In the genomic region with DNA sequence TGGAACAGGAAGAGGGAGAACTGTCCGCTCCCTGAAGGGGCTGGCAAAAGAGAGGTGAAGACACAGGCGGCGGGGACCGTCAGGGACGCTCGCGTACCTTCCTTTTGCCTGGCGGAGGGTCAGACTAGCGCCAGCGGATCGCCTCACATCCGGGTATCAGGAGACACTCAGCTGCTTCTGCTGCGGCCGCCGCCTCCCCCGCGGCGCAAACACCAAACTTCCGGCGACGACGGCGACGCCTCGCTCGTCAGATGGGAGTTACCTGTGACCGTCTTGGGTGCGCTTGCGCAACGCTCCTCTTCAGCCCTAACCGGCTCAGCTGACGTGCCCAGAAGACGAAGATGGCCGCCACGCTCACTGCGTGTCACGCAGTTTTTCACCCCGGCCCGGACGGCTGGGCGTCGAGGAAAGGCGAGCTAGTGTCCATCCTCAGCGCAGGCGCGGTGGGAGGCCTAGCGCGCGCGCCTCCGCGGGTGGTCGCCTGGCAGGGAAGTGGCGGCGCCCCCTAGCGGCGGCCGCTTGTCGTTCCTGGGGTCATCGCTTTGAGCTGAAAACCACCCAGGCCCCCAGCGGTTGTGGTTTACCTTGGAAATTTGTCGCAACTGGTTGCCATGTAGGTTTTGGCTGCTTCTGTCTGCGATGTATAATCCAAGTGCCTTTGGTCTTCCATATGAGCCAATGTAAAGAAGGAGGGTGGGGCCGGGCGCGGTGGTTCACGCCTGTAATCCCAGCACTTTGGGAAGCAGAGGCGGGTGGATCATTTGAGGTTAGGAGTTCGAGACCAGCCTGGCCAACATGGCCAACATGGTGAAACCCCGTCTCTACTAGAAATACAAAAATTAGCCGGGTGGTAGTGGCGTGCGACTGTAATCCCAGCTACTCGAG, we compare ENCODE assay signal across 8 cellular contexts. TPM values are rescaled to one million over a fixed set of nuclear protein-coding genes. Genes with fewer than 3 reads are reported as not detected.
A peak's percentile ranks its signal among the peaks of the same experiment; 100 is the strongest.
DNase-seq lines count a peak whose midpoint lies in the region; ATAC-seq, FAIRE-seq and TF ChIP-seq lines count a peak whose summit lies in the region.

A gene with protein sequence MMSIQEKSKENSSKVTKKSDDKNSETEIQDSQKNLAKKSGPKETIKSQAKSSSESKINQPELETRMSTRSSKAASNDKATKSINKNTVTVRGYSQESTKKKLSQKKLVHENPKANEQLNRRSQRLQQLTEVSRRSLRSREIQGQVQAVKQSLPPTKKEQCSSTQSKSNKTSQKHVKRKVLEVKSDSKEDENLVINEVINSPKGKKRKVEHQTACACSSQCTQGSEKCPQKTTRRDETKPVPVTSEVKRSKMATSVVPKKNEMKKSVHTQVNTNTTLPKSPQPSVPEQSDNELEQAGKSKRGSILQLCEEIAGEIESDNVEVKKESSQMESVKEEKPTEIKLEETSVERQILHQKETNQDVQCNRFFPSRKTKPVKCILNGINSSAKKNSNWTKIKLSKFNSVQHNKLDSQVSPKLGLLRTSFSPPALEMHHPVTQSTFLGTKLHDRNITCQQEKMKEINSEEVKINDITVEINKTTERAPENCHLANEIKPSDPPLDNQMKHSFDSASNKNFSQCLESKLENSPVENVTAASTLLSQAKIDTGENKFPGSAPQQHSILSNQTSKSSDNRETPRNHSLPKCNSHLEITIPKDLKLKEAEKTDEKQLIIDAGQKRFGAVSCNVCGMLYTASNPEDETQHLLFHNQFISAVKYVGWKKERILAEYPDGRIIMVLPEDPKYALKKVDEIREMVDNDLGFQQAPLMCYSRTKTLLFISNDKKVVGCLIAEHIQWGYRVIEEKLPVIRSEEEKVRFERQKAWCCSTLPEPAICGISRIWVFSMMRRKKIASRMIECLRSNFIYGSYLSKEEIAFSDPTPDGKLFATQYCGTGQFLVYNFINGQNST (minus strand): TSS at position 179 of the 885 bp plus-strand sequence. CDS start 25,861 bp downstream, outside the sequence.

- peak; percentile 87 for ATAC-seq in HG03457 (IDR thresholded peaks at IDR 0.05; ENCODE audit: unreplicated experiment)

- H3K4me2 ChIP-seq in BLaER1 treated with 17β-estradiol and CSF1 and Interleukin-3, amounts not matched to agents 10 nM and 100 nM: peak within 1 kb of the TSS; percentile 77 to 97 (median 92)

- peak within 1 kb of the TSS; percentile 78 to 97 (median 91) for H3K27ac ChIP-seq in BLaER1 treated with 17β-estradiol and CSF1 and Interleukin-3, amounts not matched to agents 10 nM and 100 nM
- H3K27ac ChIP-seq in colonic mucosa (peak within 1 kb of the TSS; percentile 99), layer of hippocampus (ENCODE audit: low read depth, low read length) (peak within 1 kb of the TSS; percentile 88)

- peaks cover 29 to 63% (median 40%) of the 10 kb centered on the region in 10 experiments for H3K4me1 ChIP-seq in BLaER1 treated with 17β-estradiol and CSF1 and Interleukin-3, amounts not matched to agents 10 nM and 100 nM
- no peaks in the 10 kb centered on the region for H3K4me1 ChIP-seq in colonic mucosa

- peak within 1 kb of the TSS; percentile 79 to 97 (median 87) for H3K9ac ChIP-seq in BLaER1 treated with 17β-estradiol and CSF1 and Interleukin-3, amounts not matched to agents 10 nM and 100 nM
- H3K9ac ChIP-seq in colonic mucosa (ENCODE audit: low read depth in 2 of 2, low read length in 2 of 2): peak within 1 kb of the TSS; percentile 93 to 95

- intact Hi-C loops in colonic mucosa (cut with DNase I): no loop called here

- FAIRE-seq in GM19239 (lab: Jason Lieb, UNC): peak; percentile 98

- H3K4me3 ChIP-seq in BLaER1 treated with 17β-estradiol and CSF1 and Interleukin-3, amounts not matched to agents 10 nM and 100 nM: peak within 1 kb of the TSS; percentile 86 to 98 (median 92)
- H3K4me3 ChIP-seq in colonic mucosa: peak within 1 kb of the TSS; percentile 89

- H3K36me3 ChIP-seq in BLaER1 treated with 17β-estradiol and CSF1 and Interleukin-3, amounts not matched to agents 10 nM and 100 nM: peaks cover 0 to 9% (median 5%) of the 10 kb centered on the region in 11 experiments; a peak in 7 of 22 replicates
- no peaks in the 10 kb centered on the region for H3K36me3 ChIP-seq in colonic mucosa

- peak; percentile 98 for TF ChIP-seq CTCF in colonic mucosa (IDR thresholded peaks at IDR 0.05)

- peaks cover 0 to 3% (median 0%) of the 10 kb centered on the region in 11 experiments; a peak in 3 of 22 replicates for H3K9me3 ChIP-seq in BLaER1 treated with 17β-estradiol and CSF1 and Interleukin-3, amounts not matched to agents 10 nM and 100 nM (replicated peaks in 1 of 11)
- H3K9me3 ChIP-seq in colonic mucosa: no peaks in the 10 kb centered on the region

- H4K20me1 ChIP-seq in BLaER1 treated with 17β-estradiol and CSF1 and Interleukin-3, amounts not matched to agents 10 nM and 100 nM: peaks cover 4 to 37% (median 24%) of the 10 kb centered on the region in 11 experiments; a peak in 13 of 22 replicates

- DNase-seq in GM19239 (ENCODE audit: insufficient read length, low spot score) (peak; percentile 89), NCI-H524 (lab: John Stamatoyannopoulos, UW) (peak; percentile 96 to 98), colonic mucosa (peak; percentile 93)
- peak; percentile 87 to 92 for DNase-seq in activated CD4-positive, alpha-beta T cell treated with anti-CD3 and anti-CD28 coated beads for 4 hours
- DNase-seq in stimulated activated CD4-positive, alpha-beta T cell treated with anti-CD3 and anti-CD28 coated beads, Interleukin-1b, Interleukin-23, amount 100 ng/mL, for 4 hours (ENCODE audit: low read depth in 2 of 2): peak; percentile 82 to 83

- no peaks in the 10 kb centered on the region for H3K27me3 ChIP-seq in BLaER1 treated with 17β-estradiol and CSF1 and Interleukin-3, amounts not matched to agents 10 nM and 100 nM
- H3K27me3 ChIP-seq in colonic mucosa (no peaks in the 10 kb centered on the region), layer of hippocampus (ENCODE audit: control insufficient read depth, insufficient read depth, low read length) (no peaks in the 10 kb centered on the region)

RNA-seq across cellular contexts. Expression of the gene that starts here (rescaled TPM):
- 10 to 100 TPM; 11.7 to 17.7 TPM for total RNA-seq in colonic mucosa

Comparison
In these comparisons a context has a peak if more than half of its experiments do, and no peak if none do; other contexts are left out.
1. Peak in every context shown above with its lines: DNase-seq, ATAC-seq, H3K4me3 ChIP-seq and H3K27ac ChIP-seq.